22 cellular contexts compared by ENCODE assay signal in the genomic region with DNA sequence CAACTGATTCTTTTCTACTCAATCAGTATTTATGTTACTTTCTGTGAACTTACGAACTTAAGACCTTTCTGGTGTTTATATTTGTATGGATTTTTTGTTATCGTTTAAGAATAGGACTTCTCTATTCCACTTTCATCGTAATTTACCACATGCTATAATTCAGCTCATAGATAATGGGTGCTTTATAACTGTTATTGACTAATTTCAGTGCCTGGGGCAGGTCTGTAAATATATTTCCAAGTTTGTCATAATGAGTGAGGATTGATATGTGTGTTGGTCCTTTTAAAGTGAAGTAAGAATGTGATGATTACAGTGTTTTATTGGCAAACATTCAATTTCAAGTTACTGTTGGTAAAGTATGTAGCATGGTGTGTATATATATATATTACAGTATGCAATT. TPM values are rescaled to one million over a fixed set of nuclear protein-coding genes. Genes with fewer than 3 reads are reported as not detected.
DNase-seq lines count a peak whose midpoint lies in the region; TF ChIP-seq lines count a peak whose summit lies in the region.
"Had no signal": no experiment of that assay in that cellular context is flagged by ENCODE, and none has a peak within 500 bp of the region (broad histone marks: within the 10 kb centered on the region; RNA-seq: fewer than 3 reads in every experiment).

No MANE protein-coding gene starts in this region.

- no peaks in the 10 kb centered on the region for H3K27me3 ChIP-seq in tibial artery
- H3K27me3 ChIP-seq in sigmoid colon = no peaks in the 10 kb centered on the region
- H3K27me3 ChIP-seq: BLaER1 had no signal

- no peak for TF ChIP-seq EP300 in sigmoid colon (IDR thresholded peaks at IDR 0.05)

- H3K4me3 ChIP-seq in tibial artery = no peak overlapping the region
- no peak overlapping the region for H3K4me3 ChIP-seq in sigmoid colon
- H3K4me3 ChIP-seq: BLaER1, GM12878 had no signal

- H3K4me1 ChIP-seq in tibial artery = peaks cover 0 to 5% (median 4%) of the 10 kb centered on the region in 4 donors
- peaks cover 0 to 1% (median 0%) of the 10 kb centered on the region in 4 donors for H3K4me1 ChIP-seq in sigmoid colon
- H3K4me1 ChIP-seq: BLaER1 had no signal

- DNase-seq in NCI-H1417 (lab: John Stamatoyannopoulos, UW) = peak in 2 of 3 experiments; percentile 18 to 79
- DNase-seq in NCI-H1417 treated with DMSO at 0.1 percent for 48 hours (lab: John Stamatoyannopoulos, UW) = no peak
- DNase-seq in NCI-H146 treated with DMSO at 0.1 percent for 48 hours (lab: John Stamatoyannopoulos, UW; ENCODE audit: unreplicated experiment) = peak; percentile 39
- DNase-seq in SK-MEL-5 (ENCODE audit: low read depth, low spot score) = peak; percentile 91
- peak; percentile 11 for DNase-seq in renal cortical epithelial cell (ENCODE audit: low read depth)
- DNase-seq in tibial artery = no peak
- no peak for DNase-seq in sigmoid colon
- DNase-seq in dermis blood vessel endothelial cell = no peak
- DNase-seq: 8988T; CD4-positive, alpha-beta memory T cell; DMS 273 treated with DMSO at 0.1 percent for 48 hours; DMS53; DND-41; EL; GOT3; H7; HFFc6 had no signal

- TF ChIP-seq CTCF in tibial artery (IDR thresholded peaks at IDR 0.05) (no peak), sigmoid colon (IDR thresholded peaks at IDR 0.05) (no peak)

- no peaks in the 10 kb centered on the region for H3K36me3 ChIP-seq in tibial artery
- H3K36me3 ChIP-seq in sigmoid colon = no peaks in the 10 kb centered on the region
- H3K36me3 ChIP-seq: BLaER1 had no signal

- 39 to 78% methylated on average over 3 of the region's 3 CpGs for WGBS in sigmoid colon, 2 donors

- TF ChIP-seq POLR2A in sigmoid colon (IDR thresholded peaks at IDR 0.05) = no peak

- H3K9me3 ChIP-seq in tibial artery = no peaks in the 10 kb centered on the region
- no peaks in the 10 kb centered on the region for H3K9me3 ChIP-seq in sigmoid colon
- H3K9me3 ChIP-seq: BLaER1 had no signal

- in situ Hi-C loops in SK-MEL-5 (cut with HindIII; ENCODE audit: low pct_unique_long_range_greater_than_20kb, low sequenced_read_pairs) = no loop called here

- intact Hi-C loops in tibial artery (cut with DNase I; ENCODE audit: low total_unique reads) = no loop called here
- intact Hi-C loops in sigmoid colon (cut with DNase I) = no loop called here

- no peak overlapping the region for H3K27ac ChIP-seq in tibial artery
- no peak overlapping the region for H3K27ac ChIP-seq in sigmoid colon
- H3K27ac ChIP-seq: BLaER1 had no signal

RNA-seq across cellular contexts. Expression of a gene that starts 1.8 kb away (rescaled TPM):
- 1.7 and 2.9 TPM in 2 replicates for total RNA-seq in SK-MEL-5 (2014; rRNA removed; shearing (Covaris generic))
- 1.8 and 2.0 TPM in 2 replicates for polyA plus RNA-seq in SK-MEL-5 (2015; cell fraction: cytosol; rRNA removed)
- polyA plus RNA-seq in SK-MEL-5 (2015; cell fraction: nucleus; rRNA removed) = 0.33 and 1.4 TPM in 2 replicates
- 3.0 and 6.0 TPM in 2 replicates for total RNA-seq in renal cortical epithelial cell
- total RNA-seq in sigmoid colon = 10 to 100 TPM in 3 of 4 donors, 1 to 10 TPM in 1; 6.0 to 18.5 (median 10.7) TPM
- polyA plus RNA-seq in sigmoid colon = 1 to 10 TPM in 2 of 3 donors, under 1 TPM in 1; 0.46 to 2.3 (median 1.8) TPM
- 0.56 and 1.4 TPM in 2 replicates for total RNA-seq in dermis blood vessel endothelial cell
- total RNA-seq: CD4-positive, alpha-beta memory T cell; HepG2 had no signal
- polyA plus RNA-seq: CD14-positive monocyte; CD4-positive, alpha-beta memory T cell; IgD-negative memory B cell had no signal

Comparison
In these comparisons a context has a peak if more than half of its experiments do, and no peak if none do; other contexts are left out.
1. DNase-seq: peak in NCI-H1417 (2 of 3), NCI-H146 treated with DMSO at 0.1 percent for 48 hours (single experiment), SK-MEL-5 (single experiment) and renal cortical epithelial cell (single experiment); none in NCI-H1417 treated with DMSO at 0.1 percent for 48 hours (single experiment), tibial artery (0 of 2), sigmoid colon (single experiment) and dermis blood vessel endothelial cell (single experiment).